9 cellular contexts compared by ENCODE assay signal in genomic region chr19:6536138-6536671, GRCh38. TPM values are rescaled to one million over a fixed set of nuclear protein-coding genes. Genes with fewer than 3 reads are reported as not detected.
A peak's percentile ranks its signal among the peaks of the same experiment; 100 is the strongest.
DNase-seq lines count a peak whose midpoint lies in the region; ATAC-seq and TF ChIP-seq lines count a peak whose summit lies in the region.
"Had no signal": no experiment of that assay in that cellular context is flagged by ENCODE, and none has a peak within 500 bp of the region (broad histone marks: within the 10 kb centered on the region; RNA-seq: fewer than 3 reads in every experiment).

No MANE protein-coding gene starts in this region.

- H3K4me3 ChIP-seq in NB4 (ENCODE audit: low read depth, low read length) (no peak overlapping the region), spleen (no peak overlapping the region)

- H3K36me3 ChIP-seq in spleen = peaks cover 0 to 7% (median 3%) of the 10 kb centered on the region in 6 donors

- ATAC-seq in HG02759 (IDR thresholded peaks at IDR 0.05; ENCODE audit: unreplicated experiment) (peak; percentile 81), left lobe of liver (no peak)

- H3K27ac ChIP-seq in spleen = peak overlapping the region in 5 of 8 donors; percentile 56 to 81 (median 63)

- TF ChIP-seq POLR2A in NB4 (IDR thresholded peaks at IDR 0.05; ENCODE audit: extremely low read depth, insufficient read length) (no peak), spleen (IDR thresholded peaks at IDR 0.05) (no peak)

- peak; percentile 4 for DNase-seq in NCI-H748 (lab: John Stamatoyannopoulos, UW; ENCODE audit: unreplicated experiment)
- no peak for DNase-seq in NCI-H748 treated with DMSO at 0.1 percent for 48 hours (lab: John Stamatoyannopoulos, UW)
- DNase-seq in NB4 (ENCODE audit: low read depth) = peak; percentile 93
- peak; percentile 78 to 82 for DNase-seq in activated CD4-positive, alpha-beta T cell treated with anti-CD3 and anti-CD28 coated beads, Interleukin-2, amount 50 U/mL, for 48 hours
- DNase-seq in effector CD8-positive, alpha-beta T cell (lab: John Stamatoyannopoulos, UW) = peak; percentile 54
- DNase-seq in spleen = peak; percentile 80
- no peak for DNase-seq in left lobe of liver (ENCODE audit: low spot score)

- peaks cover 0 to 32% (median 5%) of the 10 kb centered on the region in 7 donors for H3K27me3 ChIP-seq in spleen (replicated peaks in 1 of 7)

- H3K9me3 ChIP-seq in spleen = peaks cover 0 to 4% (median 0%) of the 10 kb centered on the region in 8 donors

- H3K4me1 ChIP-seq in spleen = peaks cover 8 to 42% (median 26%) of the 10 kb centered on the region in 6 donors

- intact Hi-C loops in spleen (cut with DNase I; ENCODE audit: low total_unique reads) = no loop called here

- 71 to 75% (median 72%) methylated on average over 9 of the region's 9 CpGs for WGBS in spleen, 5 donors

- TF ChIP-seq CTCF in NB4 (IDR thresholded peaks at IDR 0.05; ENCODE audit: low read depth, low read length) (no peak), spleen (IDR thresholded peaks at IDR 0.05 in 8 of 11, conservative IDR thresholded peaks at IDR 0.05 in 3 of 11) (no peak)

RNA-seq across cellular contexts. Expression of gene TNFSF9, which starts 5.4 kb away (rescaled TPM):
- total RNA-seq in spleen = 1 to 10 TPM in 6 of 7 donors, under 1 TPM in 1; 0.72 to 4.1 (median 3.3) TPM
- polyA plus RNA-seq in spleen = 1 to 10 TPM; 1.5 to 3.1 (median 2.7) TPM
- total RNA-seq in left lobe of liver = 0.13 TPM

RNA-seq across cellular contexts. Expression of gene TUBB4A, which starts 34.1 kb away (rescaled TPM):
- total RNA-seq in spleen (10 to 100 TPM; 11.4 to 23.8 (median 20.7) TPM), left lobe of liver (0.70 TPM)
- 1 to 10 TPM; 1.7 to 7.2 (median 2.0) TPM for polyA plus RNA-seq in spleen
- total RNA-seq: glomerular endothelial cell had no signal

RNA-seq across cellular contexts. Expression of gene DENND1C, which starts 54.6 kb away (rescaled TPM):
- total RNA-seq in spleen (10 to 100 TPM; 39.3 to 70.9 (median 58.5) TPM), left lobe of liver (1.1 TPM)
- 10 to 100 TPM; 36.8 to 67.1 (median 65.1) TPM for polyA plus RNA-seq in spleen
- total RNA-seq: glomerular endothelial cell had no signal

RNA-seq across cellular contexts. Expression of gene CD70, which starts 54.7 kb away (rescaled TPM):
- total RNA-seq in spleen (1 to 10 TPM in 6 of 7 donors, under 1 TPM in 1; 0.69 to 7.3 (median 3.0) TPM), left lobe of liver (0.25 TPM)
- polyA plus RNA-seq in spleen = 1 to 10 TPM; 3.6 to 6.6 (median 3.9) TPM

Comparison
In these comparisons a context has a peak if more than half of its experiments do, and no peak if none do; other contexts are left out.
1. DNase-seq: peak in NCI-H748 (single experiment), NB4 (single experiment), activated CD4-positive, alpha-beta T cell treated with anti-CD3 and anti-CD28 coated beads, Interleukin-2, amount 50 U/mL, for 48 hours (2 of 2), effector CD8-positive, alpha-beta T cell (single experiment) and spleen (single experiment); none in NCI-H748 treated with DMSO at 0.1 percent for 48 hours (single experiment) and left lobe of liver (single experiment).
2. RNA of gene DENND1C, which starts 54.6 kb away (total RNA-seq): 39.3 to 70.9 TPM in spleen; 1.1 TPM in left lobe of liver (single experiment); every median in the first group is over 10 times any median in the second.